In the genomic region with DNA sequence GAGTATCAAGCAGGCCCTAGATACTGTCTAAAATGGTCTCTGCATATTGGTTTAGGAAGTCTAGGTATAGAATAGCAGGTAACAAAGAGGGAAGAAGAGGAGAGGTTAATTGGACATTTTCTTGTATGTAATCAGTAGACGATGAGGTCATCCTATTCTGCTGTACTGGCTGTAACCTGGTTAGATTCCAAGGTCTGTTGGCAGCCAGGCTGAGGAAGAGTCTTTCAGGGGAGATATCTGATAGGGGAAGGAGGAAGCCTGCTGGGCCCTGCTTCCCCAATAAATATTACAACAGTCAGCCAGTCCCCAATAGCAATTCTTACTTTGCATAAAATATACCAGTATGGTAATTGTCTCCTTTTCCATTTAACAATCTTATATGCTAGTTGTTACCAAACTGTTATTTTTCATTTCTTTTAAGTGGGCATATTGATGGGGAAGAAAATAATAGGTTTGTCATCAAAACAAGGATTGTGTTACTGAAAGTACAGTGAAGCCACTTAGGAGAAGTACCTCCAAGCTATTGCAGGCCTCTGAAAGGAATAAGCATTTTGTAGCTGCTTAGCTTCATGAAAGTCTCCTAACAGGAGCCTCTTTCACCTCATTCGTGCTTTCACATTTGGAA, we compare ENCODE assay signal across 8 cellular contexts.
DNase-seq lines count a peak whose midpoint lies in the region; ATAC-seq and TF ChIP-seq lines count a peak whose summit lies in the region.
"Had no signal": no experiment of that assay in that cellular context is flagged by ENCODE, and none has a peak within 500 bp of the region (broad histone marks: within the 10 kb centered on the region; RNA-seq: fewer than 3 reads in every experiment).

No MANE protein-coding gene starts in this region.

- CTCF ChIA-PET in WTC11 (lab: Charles Lee): no interaction called here

- H3K4me1 ChIP-seq in stomach: peaks cover 0 to 28% (median 18%) of the 10 kb centered on the region in 4 donors
- peaks cover 0 to 18% (median 0%) of the 10 kb centered on the region in 3 donors for H3K4me1 ChIP-seq in esophagus squamous epithelium

- H3K27me3 Mint-ChIP-seq in WTC11 (ENCODE audit: low read depth): no peaks in the 10 kb centered on the region

- H3K9me3 Mint-ChIP-seq in WTC11: no peaks in the 10 kb centered on the region

- intact Hi-C loops in left ventricle myocardium superior (cut with micrococcal nuclease): no loop called here
- intact Hi-C loops in stomach (cut with DNase I; ENCODE audit: low total_unique reads): no loop called here
- intact Hi-C loops in esophagus squamous epithelium (cut with DNase I): no loop called here

- WGBS in stomach, 5 donors: 23 to 32% (median 27%) methylated on average over 2 of the region's 2 CpGs
- 41 to 60% methylated on average over 2 of the region's 2 CpGs for WGBS in esophagus squamous epithelium, 2 donors

- H3K9me3 ChIP-seq in stomach (no peaks in the 10 kb centered on the region), esophagus squamous epithelium (no peaks in the 10 kb centered on the region)

- no peak for ATAC-seq in WTC11
- ATAC-seq in left ventricle myocardium superior: peak; percentile 93
- ATAC-seq in HG02623 (IDR thresholded peaks at IDR 0.05; ENCODE audit: unreplicated experiment): no peak

- peak overlapping the region in 1 of 5 donors; percentile 34 for H3K27ac ChIP-seq in stomach
- H3K27ac ChIP-seq in esophagus squamous epithelium: no peak overlapping the region

- peaks cover 38% of the 10 kb centered on the region for H3K4me1 Mint-ChIP-seq in WTC11

- TF ChIP-seq CTCF in WTC11 (IDR thresholded peaks at IDR 0.05): no peak
- no peak for TF ChIP-seq CTCF in stomach (IDR thresholded peaks at IDR 0.05)
- no peak for TF ChIP-seq CTCF in esophagus squamous epithelium (IDR thresholded peaks at IDR 0.05)

- H3K4me3 ChIP-seq in stomach (no peak overlapping the region), esophagus squamous epithelium (no peak overlapping the region)

- H3K4me3 Mint-ChIP-seq in WTC11: no peak overlapping the region

- H3K27me3 ChIP-seq in stomach: no peaks in the 10 kb centered on the region
- no peaks in the 10 kb centered on the region for H3K27me3 ChIP-seq in esophagus squamous epithelium

- TF ChIP-seq EP300 in stomach (IDR thresholded peaks at IDR 0.05): no peak

- TF ChIP-seq POLR2A in stomach (IDR thresholded peaks at IDR 0.05): no peak
- TF ChIP-seq POLR2A in esophagus squamous epithelium (IDR thresholded peaks at IDR 0.05): no peak

- POLR2A ChIA-PET in WTC11 (lab: Charles Lee): no interaction called here

- H3K36me3 ChIP-seq in stomach: peaks cover 0 to 31% (median 4%) of the 10 kb centered on the region in 4 donors
- peaks cover 0 to 41% (median 0%) of the 10 kb centered on the region in 3 donors for H3K36me3 ChIP-seq in esophagus squamous epithelium

- peak overlapping the region; percentile 20; the same call in 1 of the 2 replicates for H3K27ac Mint-ChIP-seq in WTC11

- DNase-seq in Kasumi-1 (lab: John Stamatoyannopoulos, UW) (peak; percentile 70 to 77), WTC11 (ENCODE audit: low spot score) (no peak), left ventricle myocardium superior (peak; percentile 38), stomach (peak; percentile 55), esophagus squamous epithelium (lab: John Stamatoyannopoulos, UW) (no peak), NCI-H510A treated with DMSO at 0.1 percent for 48 hours (lab: John Stamatoyannopoulos, UW) (no peak)
- DNase-seq: stimulated activated CD4-positive, alpha-beta T cell treated with anti-CD3 and anti-CD28 coated beads, Interleukin-2, amount 100 ng/mL, for 24 hours had no signal

- peaks cover 2% of the 10 kb centered on the region; the same call in 1 of the 2 replicates for H3K36me3 Mint-ChIP-seq in WTC11

TF ChIP-seq in WTC11, 78 proteins besides CTCF, POLR2A, EP300 and RAD21:
- TF ChIP-seq, protein P1, sequence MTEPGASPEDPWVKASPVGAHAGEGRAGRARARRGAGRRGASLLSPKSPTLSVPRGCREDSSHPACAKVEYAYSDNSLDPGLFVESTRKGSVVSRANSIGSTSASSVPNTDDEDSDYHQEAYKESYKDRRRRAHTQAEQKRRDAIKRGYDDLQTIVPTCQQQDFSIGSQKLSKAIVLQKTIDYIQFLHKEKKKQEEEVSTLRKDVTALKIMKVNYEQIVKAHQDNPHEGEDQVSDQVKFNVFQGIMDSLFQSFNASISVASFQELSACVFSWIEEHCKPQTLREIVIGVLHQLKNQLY (CRISPR knock-in tag; IDR thresholded peaks at IDR 0.05): no peak
- TF ChIP-seq, protein P2, sequence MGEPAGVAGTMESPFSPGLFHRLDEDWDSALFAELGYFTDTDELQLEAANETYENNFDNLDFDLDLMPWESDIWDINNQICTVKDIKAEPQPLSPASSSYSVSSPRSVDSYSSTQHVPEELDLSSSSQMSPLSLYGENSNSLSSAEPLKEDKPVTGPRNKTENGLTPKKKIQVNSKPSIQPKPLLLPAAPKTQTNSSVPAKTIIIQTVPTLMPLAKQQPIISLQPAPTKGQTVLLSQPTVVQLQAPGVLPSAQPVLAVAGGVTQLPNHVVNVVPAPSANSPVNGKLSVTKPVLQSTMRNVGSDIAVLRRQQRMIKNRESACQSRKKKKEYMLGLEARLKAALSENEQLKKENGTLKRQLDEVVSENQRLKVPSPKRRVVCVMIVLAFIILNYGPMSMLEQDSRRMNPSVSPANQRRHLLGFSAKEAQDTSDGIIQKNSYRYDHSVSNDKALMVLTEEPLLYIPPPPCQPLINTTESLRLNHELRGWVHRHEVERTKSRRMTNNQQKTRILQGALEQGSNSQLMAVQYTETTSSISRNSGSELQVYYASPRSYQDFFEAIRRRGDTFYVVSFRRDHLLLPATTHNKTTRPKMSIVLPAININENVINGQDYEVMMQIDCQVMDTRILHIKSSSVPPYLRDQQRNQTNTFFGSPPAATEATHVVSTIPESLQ (CRISPR knock-in tag; IDR thresholded peaks at IDR 0.05): no peak
- no peak for TF ChIP-seq RELA (CRISPR knock-in tag; IDR thresholded peaks at IDR 0.05; ENCODE audit: borderline replicate concordance)
- TF ChIP-seq, protein P3, sequence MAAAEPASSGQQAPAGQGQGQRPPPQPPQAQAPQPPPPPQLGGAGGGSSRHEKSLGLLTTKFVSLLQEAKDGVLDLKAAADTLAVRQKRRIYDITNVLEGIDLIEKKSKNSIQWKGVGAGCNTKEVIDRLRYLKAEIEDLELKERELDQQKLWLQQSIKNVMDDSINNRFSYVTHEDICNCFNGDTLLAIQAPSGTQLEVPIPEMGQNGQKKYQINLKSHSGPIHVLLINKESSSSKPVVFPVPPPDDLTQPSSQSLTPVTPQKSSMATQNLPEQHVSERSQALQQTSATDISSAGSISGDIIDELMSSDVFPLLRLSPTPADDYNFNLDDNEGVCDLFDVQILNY (CRISPR knock-in tag; IDR thresholded peaks at IDR 0.05): no peak
- TF ChIP-seq, protein P4, sequence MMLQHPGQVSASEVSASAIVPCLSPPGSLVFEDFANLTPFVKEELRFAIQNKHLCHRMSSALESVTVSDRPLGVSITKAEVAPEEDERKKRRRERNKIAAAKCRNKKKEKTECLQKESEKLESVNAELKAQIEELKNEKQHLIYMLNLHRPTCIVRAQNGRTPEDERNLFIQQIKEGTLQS (CRISPR knock-in tag; conservative IDR thresholded peaks at IDR 0.05): no peak
- TF ChIP-seq ZNF121 (CRISPR knock-in tag; IDR thresholded peaks at IDR 0.05): no peak
- no peak for TF ChIP-seq ZNF263 (CRISPR knock-in tag; IDR thresholded peaks at IDR 0.05; ENCODE audit: low read depth)

Comparison
In these comparisons a context has a peak if more than half of its experiments do, and no peak if none do; other contexts are left out.
1. DNase-seq: peak in Kasumi-1 (2 of 2), left ventricle myocardium superior (single experiment) and stomach (single experiment); none in WTC11 (single experiment), esophagus squamous epithelium (single experiment) and NCI-H510A treated with DMSO at 0.1 percent for 48 hours (single experiment).